ENCODE assay signal across 8 cellular contexts in genomic region chr10:72296829-72297280, GRCh38. TPM values are rescaled to one million over a fixed set of nuclear protein-coding genes. Genes with fewer than 3 reads are reported as not detected.
DNase-seq lines count a peak whose midpoint lies in the region; ATAC-seq and TF ChIP-seq lines count a peak whose summit lies in the region.
"Not testable (repeated sequence)": the region's sequence is repeated elsewhere in the genome, so short reads cannot be mapped to it uniquely, and the experiment has no call there.

No MANE protein-coding gene starts in this region.

- not testable (repeated sequence) for H3K9me3 Mint-ChIP-seq in activated naive CD4-positive, alpha-beta T cell treated with anti-CD3 and anti-CD28 coated beads, Interleukin-2, amount 50 U/mL, for 72 hours; nephron progenitor cell

- TF ChIP-seq CTCF in AG10803 (conservative IDR thresholded peaks at IDR 0.05; ENCODE audit: low read length); RWPE1 (conservative IDR thresholded peaks at IDR 0.05; ENCODE audit: low read depth); nephron progenitor cell (IDR thresholded peaks at IDR 0.05); stomach (IDR thresholded peaks at IDR 0.05): not testable (repeated sequence)

- H3K27ac ChIP-seq in RWPE1 = peak overlapping the region; percentile 95
- not testable (repeated sequence) for H3K27ac ChIP-seq in ectodermal cell (ENCODE audit: insufficient read depth, low read depth, low read length, poor library complexity, severe bottlenecking); iPS-18a (ENCODE audit: low read length)
- H3K27ac ChIP-seq in stomach = peak overlapping the region; percentile 87 to 96 (median 95)

- H3K9me3 ChIP-seq in ectodermal cell (ENCODE audit: control insufficient read depth, low read length); iPS-18a (ENCODE audit: control insufficient read depth, low read depth, low read length); stomach: not testable (repeated sequence)

- not testable (repeated sequence) for H3K36me3 ChIP-seq in H7 (replicated peaks; ENCODE audit: control insufficient read depth, insufficient read depth, low read length); ectodermal cell (ENCODE audit: control insufficient read depth, insufficient read depth, low read length); iPS-18a (ENCODE audit: control insufficient read depth, low read depth, low read length); stomach

- TF ChIP-seq POLR2A in stomach (IDR thresholded peaks at IDR 0.05) = not testable (repeated sequence)

- not testable (repeated sequence) for DNase-seq in AG10803 (ENCODE audit: low read depth); H7; RWPE1 (ENCODE audit: low spot score); activated naive CD4-positive, alpha-beta T cell treated with anti-CD3 and anti-CD28 coated beads, Interleukin-2, amount 50 U/mL, for 72 hours (ENCODE audit: low spot score in 2 of 2); nephron progenitor cell; stomach

- peaks cover 16 to 35% of the 10 kb centered on the region in 2 donors for H3K36me3 Mint-ChIP-seq in activated naive CD4-positive, alpha-beta T cell treated with anti-CD3 and anti-CD28 coated beads, Interleukin-2, amount 50 U/mL, for 72 hours
- not testable (repeated sequence) for H3K36me3 Mint-ChIP-seq in nephron progenitor cell (ENCODE audit: low read depth)

- H3K9ac ChIP-seq in iPS-18a (ENCODE audit: low read length) = not testable (repeated sequence)

- peak overlapping the region; percentile 71 for H3K4me3 Mint-ChIP-seq in nephron progenitor cell

- CTCF ChIA-PET in RWPE1 (lab: Yijun Ruan, JAX) = interaction anchor here (0.7 to 1.3 kb wide), 2 partner anchors 22 to 171 kb away, joined by 4 to 6 read pairs; no protein-coding TSS in a partner anchor

- H3K27me3 ChIP-seq in H7 (ENCODE audit: control insufficient read depth, insufficient read depth, low read length); ectodermal cell (ENCODE audit: control insufficient read depth, insufficient read depth, low read length, poor library complexity, severe bottlenecking); iPS-18a (ENCODE audit: control insufficient read depth, insufficient read depth, low read length); stomach: not testable (repeated sequence)

- TF ChIP-seq EP300 in stomach (IDR thresholded peaks at IDR 0.05) = not testable (repeated sequence)

- ATAC-seq in activated naive CD4-positive, alpha-beta T cell treated with anti-CD3 and anti-CD28 coated beads, Interleukin-2, amount 50 U/mL, for 72 hours = not testable (repeated sequence)

- POLR2A ChIA-PET in RWPE1 (lab: Yijun Ruan, JAX; ENCODE audit: low non-redundant PET) = interaction anchor here (1.1 to 2.6 kb wide), 7 partner anchors 18 to 38 kb away, joined by 3 to 18 read pairs (median 3); no protein-coding TSS in a partner anchor

- WGBS in ectodermal cell, 2 experiments = 86 to 89% methylated on average over 17 to 18 of the region's 19 CpGs
- WGBS in stomach, 5 donors = 72 to 84% (median 78%) methylated on average over 17 to 19 of the region's 19 CpGs

- H3K4me1 ChIP-seq in ectodermal cell (ENCODE audit: control insufficient read depth, insufficient read depth, low read length) (peaks cover 15% of the 10 kb centered on the region), iPS-18a (ENCODE audit: control insufficient read depth, low read depth, low read length) (peaks cover 12% of the 10 kb centered on the region), stomach (peaks cover 10 to 31% (median 19%) of the 10 kb centered on the region in 4 donors)

- intact Hi-C loops in stomach (cut with DNase I; ENCODE audit: low total_unique reads) = not testable (repeated sequence)

- peak overlapping the region; percentile 62 for H3K4me3 ChIP-seq in AG10803 (ENCODE audit: low read length)
- peak overlapping the region; percentile 75 for H3K4me3 ChIP-seq in H7 (ENCODE audit: insufficient read depth, low read depth, low read length)
- peak overlapping the region; percentile 66 for H3K4me3 ChIP-seq in ectodermal cell (ENCODE audit: insufficient read depth, low read depth, low read length)
- peak overlapping the region; percentile 86 for H3K4me3 ChIP-seq in iPS-18a (ENCODE audit: low read length)
- H3K4me3 ChIP-seq in stomach = peak overlapping the region; percentile 52 to 74 (median 65)

- H3K27ac Mint-ChIP-seq in activated naive CD4-positive, alpha-beta T cell treated with anti-CD3 and anti-CD28 coated beads, Interleukin-2, amount 50 U/mL, for 72 hours = peak overlapping the region; percentile 100
- H3K27ac Mint-ChIP-seq in nephron progenitor cell = peak overlapping the region; percentile 13

- H3K4me1 Mint-ChIP-seq in nephron progenitor cell = peaks cover 49% of the 10 kb centered on the region

- H3K27me3 Mint-ChIP-seq in nephron progenitor cell (ENCODE audit: low read depth, poor library complexity) = not testable (repeated sequence)

RNA-seq across cellular contexts. Expression of gene DDIT4, which starts 23.1 kb away (rescaled TPM):
- total RNA-seq in H7 (2014; rRNA removed; shearing (Covaris generic)) = 54.2 and 123 TPM in 2 replicates
- total RNA-seq in activated naive CD4-positive, alpha-beta T cell treated with anti-CD3 and anti-CD28 coated beads, Interleukin-2, amount 50 U/mL, for 72 hours = 1,000 to 10,000 TPM; 1,025 to 1,076 TPM
- polyA plus RNA-seq in ectodermal cell (2013, experiment 1 of 4) = 134 TPM
- 102 TPM for polyA plus RNA-seq in ectodermal cell (2013, experiment 2 of 4)
- 101 TPM for polyA plus RNA-seq in ectodermal cell (2013, experiment 3 of 4)
- polyA plus RNA-seq in ectodermal cell (2013, experiment 4 of 4) = 107 TPM
- total RNA-seq in stomach = 100 to 1,000 TPM in 4 of 5 donors, 10 to 100 TPM in 1; 89.9 to 188 (median 154) TPM
- 100 to 1,000 TPM; 122 to 176 (median 170) TPM for polyA plus RNA-seq in stomach

RNA-seq across cellular contexts. Expression of gene DNAJB12, which starts 57.9 kb away (rescaled TPM):
- total RNA-seq in H7 (2014; rRNA removed; shearing (Covaris generic)) = 18.8 and 19.3 TPM in 2 replicates
- 10 to 100 TPM; 20.7 to 26.6 TPM for total RNA-seq in activated naive CD4-positive, alpha-beta T cell treated with anti-CD3 and anti-CD28 coated beads, Interleukin-2, amount 50 U/mL, for 72 hours
- 18.7 TPM for polyA plus RNA-seq in ectodermal cell (2013, experiment 1 of 4)
- 21.3 TPM for polyA plus RNA-seq in ectodermal cell (2013, experiment 2 of 4)
- polyA plus RNA-seq in ectodermal cell (2013, experiment 3 of 4) = 15.9 TPM
- polyA plus RNA-seq in ectodermal cell (2013, experiment 4 of 4) = 19.3 TPM
- total RNA-seq in stomach = 10 to 100 TPM in 4 of 5 donors, 1 to 10 TPM in 1; 2.3 to 43.2 (median 24.9) TPM
- polyA plus RNA-seq in stomach = 10 to 100 TPM; 12.1 to 20.0 (median 16.3) TPM
